ENCODE assay signal across 8 cellular contexts in genomic region chr2:74198461-74199274, GRCh38. TPM values are rescaled to one million over a fixed set of nuclear protein-coding genes. Genes with fewer than 3 reads are reported as not detected.
DNase-seq lines count a peak whose midpoint lies in the region; ATAC-seq and TF ChIP-seq lines count a peak whose summit lies in the region.

TSS of gene MTHFD2 (plus strand) at chr2:74198615. CDS start at chr2:74198642, 27 bp downstream.

- peaks cover 3% of the 10 kb centered on the region for H3K4me1 ChIP-seq in endodermal cell (ENCODE audit: control insufficient read depth, insufficient read depth, low read length)
- peaks cover 8% of the 10 kb centered on the region for H3K4me1 ChIP-seq in mesodermal cell (ENCODE audit: control insufficient read depth, insufficient read depth, low read length, poor library complexity, severe bottlenecking)

- peak within 1 kb of the TSS; percentile 100 for H3K27ac Mint-ChIP-seq in endodermal cell

- peak within 1 kb of the TSS; percentile 98 for H3K9ac ChIP-seq in endodermal cell (ENCODE audit: extremely low read depth, low read length, poor library complexity, severe bottlenecking)

- H3K9me3 Mint-ChIP-seq in endodermal cell, result no peaks in the 10 kb centered on the region

- WGBS in endodermal cell (ENCODE audit: insufficient coverage in 1 of 2, insufficient read length in 1 of 2), 2 experiments, result 0 to 1% methylated on average over 27 to 96 of the region's 96 CpGs
- 0 to 1% methylated on average over 51 to 91 of the region's 96 CpGs for WGBS in mesodermal cell (ENCODE audit: insufficient coverage in 2 of 2), 2 experiments

- H3K27ac ChIP-seq in endodermal cell (ENCODE audit: low read depth, low read length) (peak within 1 kb of the TSS; percentile 100), mesodermal cell (ENCODE audit: low read depth, low read length, severe bottlenecking) (peak within 1 kb of the TSS; percentile 100)

- in situ Hi-C loops in Caki2 (cut with HindIII; ENCODE audit: low pct_unique_long_range_greater_than_20kb, low sequenced_read_pairs), result no loop called here

- DNase-seq in Caki2 (ENCODE audit: low read depth) (peak; percentile 98), HUDEP-2 (lab: John Stamatoyannopoulos, UW; ENCODE audit: unreplicated experiment in 76 of 76) (peak in 75 of 76 experiments; percentile 35 to 99 (median 94)), NOMO-1 treated with dmso at 0.1 percent for 144 hours (lab: John Stamatoyannopoulos, UW; ENCODE audit: unreplicated experiment) (peak; percentile 95), endodermal cell (peak; percentile 98)
- peak; percentile 84 to 89 (median 84) for DNase-seq in activated CD8-positive, alpha-beta memory T cell treated with anti-CD3 and anti-CD28 coated beads for 48 hours (ENCODE audit: low read depth in 2 of 3, low spot score in 2 of 3)
- peak; percentile 85 to 87 for DNase-seq in stimulated activated CD8-positive, alpha-beta memory T cell treated with anti-CD3 and anti-CD28 coated beads, Interleukin-15, amount 100 ng/mL, for 4 hours (ENCODE audit: low read depth in 2 of 2)

- no peaks in the 10 kb centered on the region for H3K27me3 ChIP-seq in endodermal cell (ENCODE audit: control insufficient read depth, insufficient read depth, low read length, poor library complexity, severe bottlenecking)

- TF ChIP-seq CTCF in endodermal cell (conservative IDR thresholded peaks at IDR 0.05), result peak; percentile 85

- H3K27me3 Mint-ChIP-seq in endodermal cell (ENCODE audit: insufficient read depth), result peaks cover 11% of the 10 kb centered on the region

- H3K36me3 ChIP-seq in endodermal cell (ENCODE audit: control insufficient read depth, insufficient read depth, low read length) (peaks cover 24% of the 10 kb centered on the region), mesodermal cell (ENCODE audit: control insufficient read depth, insufficient read depth, low read length) (peaks cover 28% of the 10 kb centered on the region)

- peaks cover 4% of the 10 kb centered on the region for H3K36me3 Mint-ChIP-seq in endodermal cell (ENCODE audit: low read depth)

- H3K9me3 ChIP-seq in endodermal cell (ENCODE audit: control insufficient read depth, low read length) (no peaks in the 10 kb centered on the region), mesodermal cell (ENCODE audit: control insufficient read depth, low read length) (no peaks in the 10 kb centered on the region)

- peaks cover 21% of the 10 kb centered on the region for H3K4me1 Mint-ChIP-seq in endodermal cell

- peak; percentile 85 for ATAC-seq in GM21381 (IDR thresholded peaks at IDR 0.05; ENCODE audit: unreplicated experiment)

- peak within 1 kb of the TSS; percentile 97 for H3K4me3 ChIP-seq in endodermal cell (ENCODE audit: low read length)
- H3K4me3 ChIP-seq in mesodermal cell (ENCODE audit: extremely low read depth, insufficient read depth, low read length, poor library complexity, severe bottlenecking), result peak within 1 kb of the TSS; percentile 87

- H3K4me3 Mint-ChIP-seq in endodermal cell, result peak within 1 kb of the TSS; percentile 87

RNA-seq across cellular contexts. Expression of gene MTHFD2, which starts in this region (rescaled TPM):
- 197 and 274 TPM in 2 replicates for total RNA-seq in Caki2 (2014; rRNA removed; shearing (Covaris generic); ENCODE audit: low replicate concordance)
- total RNA-seq in endodermal cell, result 10 to 100 TPM; 77.4 to 84.5 TPM
- 104 TPM for polyA plus RNA-seq in endodermal cell (2013, experiment 1 of 2)
- 72.4 TPM for polyA plus RNA-seq in endodermal cell (2013, experiment 2 of 2)
- 167 TPM for polyA plus RNA-seq in mesodermal cell (2013, experiment 1 of 2)
- polyA plus RNA-seq in mesodermal cell (2013, experiment 2 of 2), result 190 TPM

Comparison
In these comparisons a context has a peak if more than half of its experiments do, and no peak if none do; other contexts are left out.
1. Peak in every context shown above with its lines: DNase-seq, ATAC-seq, H3K4me3 ChIP-seq and H3K27ac ChIP-seq.